ENCODE assay signal across 13 cellular contexts in genomic region chr7:44263342-44264082, GRCh38.
"Had no signal": no experiment of that assay in that cellular context is flagged by ENCODE, and none has a peak within 500 bp of the region (broad histone marks: within the 10 kb centered on the region; RNA-seq: fewer than 3 reads in every experiment).

No MANE protein-coding gene starts in this region.

- DNase-seq: activated CD4-positive, alpha-beta memory T cell treated with anti-CD3 and anti-CD28 coated beads for 36 hours; activated effector memory CD4-positive, alpha-beta T cell treated with anti-CD3 and anti-CD28 coated beads, Interleukin-2, amount 50 U/mL, for 16 hours; activated T-cell treated with anti-CD3 and anti-CD28 coated beads, Interleukin-2, amount 50 U/mL, for 4 hours; amniotic stem cell; effector CD8-positive, alpha-beta T cell; mesenchymal stem cell; stimulated activated CD4-positive, alpha-beta T cell treated with anti-CD3 and anti-CD28 coated beads, Interleukin-15, amount 100 ng/mL, for 24 hours; stimulated activated CD4-positive, alpha-beta T cell treated with anti-CD3 and anti-CD28 coated beads, Interleukin-4, amount 100 ng/mL, for 24 hours; stomach; T-helper 9 cell had no signal

- ATAC-seq: activated naive CD4-positive, alpha-beta T cell treated with anti-CD3 and anti-CD28 coated beads, Interleukin-2, amount 50 U/mL, for 72 hours; activated T-cell treated with anti-CD3 and anti-CD28 coated beads, Interleukin-2, amount 50 U/mL, for 4 hours; left lobe of liver; natural killer cell treated with Interleukin-12 subunit alpha and Interleukin-12 subunit beta and Interleukin-15 and Interleukin-18, amount 100 ng/mL, for 72 hours had no signal

- H3K27ac ChIP-seq: stomach had no signal

- H3K9me3 ChIP-seq: stomach had no signal

- H3K4me3 ChIP-seq: stomach had no signal

- H3K36me3 ChIP-seq: stomach had no signal
